ENCODE assay signal across 1 cellular context in genomic region chr9:5949103-5949699, GRCh38.
TF ChIP-seq lines count a peak whose summit lies in the region.

No MANE protein-coding gene starts in this region.

TF ChIP-seq in GM23338, 12 proteins besides CTCF, POLR2A, EP300 and RAD21 (continued from another document):
- no peak for TF ChIP-seq REST (IDR thresholded peaks at IDR 0.05; ENCODE audit: unreplicated experiment)
